ENCODE assay signal across 16 cellular contexts in the genomic region with DNA sequence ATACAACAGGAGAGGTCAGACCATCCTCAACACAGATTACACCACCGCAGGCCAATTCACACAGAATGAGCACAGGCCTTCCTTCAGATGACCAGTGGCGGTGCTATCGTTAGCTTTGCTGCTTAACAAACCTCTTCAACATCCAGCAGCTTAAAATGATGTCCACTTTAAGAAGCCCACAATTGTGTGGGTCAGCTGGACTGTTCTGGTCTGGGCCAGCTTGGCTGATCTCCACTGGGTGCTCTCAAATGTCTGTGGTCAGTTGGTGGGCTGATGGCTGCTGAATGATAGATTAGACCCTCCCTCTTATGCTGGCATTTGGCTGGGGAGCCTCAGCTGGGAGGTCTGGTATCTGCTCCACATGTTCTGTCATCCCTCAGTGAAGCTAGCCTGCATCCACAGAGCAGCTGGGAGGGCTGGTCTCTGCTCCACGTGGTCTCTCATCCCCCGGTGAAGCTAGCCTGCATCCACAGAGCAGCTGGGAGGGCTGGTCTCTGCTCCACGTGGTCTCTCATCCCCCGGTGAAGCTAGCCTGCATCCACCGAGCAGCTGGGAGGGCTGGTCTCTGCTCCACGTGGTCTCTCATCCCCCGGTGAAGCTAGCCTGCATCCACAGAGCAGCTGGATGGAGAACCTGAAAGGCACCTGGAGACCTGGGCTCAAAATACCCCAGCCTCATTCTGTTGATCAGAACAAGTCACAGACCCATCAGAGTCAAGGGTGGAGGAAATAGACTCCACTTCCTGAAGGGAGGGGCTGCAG.
DNase-seq lines count a peak whose midpoint lies in the region; ATAC-seq lines count a peak whose summit lies in the region.
"Had no signal": no experiment of that assay in that cellular context is flagged by ENCODE, and none has a peak within 500 bp of the region (broad histone marks: within the 10 kb centered on the region; RNA-seq: fewer than 3 reads in every experiment).

No MANE protein-coding gene starts in this region.

- DNase-seq in cardiac septum (ENCODE audit: low spot score) (peak; percentile 56), left cardiac atrium (no peak), RPMI8226 (peak; percentile 4), posterior vena cava (ENCODE audit: low spot score) (peak; percentile 47), NCI-H510A (lab: John Stamatoyannopoulos, UW) (no peak), DMS53 treated with DMSO at 0.1 percent for 48 hours (lab: John Stamatoyannopoulos, UW; ENCODE audit: unreplicated experiment) (no peak)
- DNase-seq: AML-193; CD4-positive, alpha-beta T cell; DMS79; HCEC 1CT; NCI-H1417 treated with DMSO at 0.1 percent for 48 hours; NCI-H1930; NCI-H510A treated with DMSO at 0.1 percent for 48 hours had no signal

- ATAC-seq in left cardiac atrium (no peak), HG02970 (IDR thresholded peaks at IDR 0.05; ENCODE audit: low FRiP score, unreplicated experiment) (no peak)
- ATAC-seq: Panc1, Right ventricle myocardium inferior had no signal

- intact Hi-C loops in cardiac septum (cut with DNase I) (no loop called here), left cardiac atrium (cut with DNase I) (no loop called here), posterior vena cava (cut with DNase I) (no loop called here)

Comparison
In these comparisons a context has a peak if more than half of its experiments do, and no peak if none do; other contexts are left out.
1. DNase-seq: peak in cardiac septum (single experiment), RPMI8226 (single experiment) and posterior vena cava (single experiment); none in left cardiac atrium (single experiment), NCI-H510A (single experiment) and DMS53 treated with DMSO at 0.1 percent for 48 hours (single experiment).